30 cellular contexts compared by ENCODE assay signal in the genomic region with DNA sequence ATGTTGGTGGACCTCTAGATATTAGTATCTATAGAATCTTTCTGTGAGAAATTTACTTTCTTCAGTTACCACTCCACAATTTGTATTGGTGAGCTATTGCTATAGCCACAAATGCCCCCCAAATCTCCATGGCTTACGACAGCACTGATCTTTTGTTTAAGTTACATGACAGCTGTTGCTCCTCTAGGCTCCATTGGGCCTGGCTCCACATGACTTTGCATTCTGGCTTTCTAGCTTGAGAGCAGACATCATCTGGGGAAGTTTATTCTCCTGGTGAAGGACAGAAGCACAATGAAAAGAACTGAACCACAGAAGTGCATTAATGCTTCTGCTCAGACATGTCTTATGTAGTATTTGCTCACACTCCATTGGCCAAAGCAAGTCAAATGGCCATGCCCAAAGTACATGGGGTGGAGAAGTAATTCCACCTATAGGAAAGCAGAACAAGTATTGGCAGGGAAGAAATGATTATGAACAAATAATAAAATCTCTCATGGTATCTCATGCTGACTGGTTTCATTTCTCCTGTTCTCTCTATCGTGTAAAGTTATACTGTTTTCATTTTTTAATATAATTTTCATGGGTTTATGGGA.
"Had no signal": no experiment of that assay in that cellular context is flagged by ENCODE, and none has a peak within 500 bp of the region (broad histone marks: within the 10 kb centered on the region; RNA-seq: fewer than 3 reads in every experiment).

No MANE protein-coding gene starts in this region.

- H3K4me3 ChIP-seq: adrenal gland, coronary artery, dorsolateral prefrontal cortex had no signal

- H3K27ac Mint-ChIP-seq: activated CD4-positive, alpha-beta memory T cell treated with anti-CD3 and anti-CD28 coated beads, Interleukin-2, amount 10 ng/mL, durations not matched to agents 7 days and 5 days; activated CD4-positive, alpha-beta T cell treated with anti-CD3 and anti-CD28 coated beads, Interleukin-2, amount 10 ng/mL, durations not matched to agents 7 days and 5 days; activated naive CD8-positive, alpha-beta T cell; activated T-helper 17 cell treated with anti-CD3 and anti-CD28 coated beads, Interleukin-2, amount 50 U/mL, for 72 hours; dendritic cell treated with granulocyte-macrophage colony-stimulating factor and Interleukin-4, amounts not matched to agents 40 ng/mL and 50 ng/mL, for 4 days; endodermal cell; WTC11 had no signal

- ATAC-seq: activated T-cell treated with anti-CD3 and anti-CD28 coated beads, Interleukin-2, amount 50 U/mL, for 4 hours; activated T-helper 17 cell treated with anti-CD3 and anti-CD28 coated beads, Interleukin-2, amount 50 U/mL, for 72 hours; esophagus mucosa; WTC11 had no signal

- H3K27ac ChIP-seq: adrenal gland, brain microvascular endothelial cell, coronary artery, dorsolateral prefrontal cortex, VCaP had no signal

- H3K36me3 Mint-ChIP-seq: activated naive CD8-positive, alpha-beta T cell; WTC11 had no signal

- DNase-seq: activated CD4-positive, alpha-beta memory T cell treated with anti-CD3 and anti-CD28 coated beads, Interleukin-2, amount 10 ng/mL, durations not matched to agents 7 days and 5 days; activated CD4-positive, alpha-beta T cell treated with anti-CD3 and anti-CD28 coated beads for 1 hour; activated CD4-positive, alpha-beta T cell treated with anti-CD3 and anti-CD28 coated beads for 4 hours; activated CD4-positive, alpha-beta T cell treated with anti-CD3 and anti-CD28 coated beads, Interleukin-2, amount 10 ng/mL, durations not matched to agents 7 days and 5 days; activated CD4-positive, alpha-beta T cell treated with anti-CD3 and anti-CD28 coated beads, Interleukin-2, amount 50 U/mL, for 4 hours; activated CD8-positive, alpha-beta memory T cell treated with anti-CD3 and anti-CD28 coated beads, Interleukin-2, amount 50 U/mL, for 48 hours; activated effector memory CD4-positive, alpha-beta T cell treated with Interleukin-2 at 50 U/mL for 16 hours; activated gamma-delta T cell treated with Interleukin-2 at 50 U/mL for 16 hours; activated naive CD4-positive, alpha-beta T cell treated with anti-CD3 and anti-CD28 coated beads, Interleukin-2, amount 50 U/mL, for 16 hours; activated naive CD4-positive, alpha-beta T cell treated with Interleukin-2 at 50 U/mL for 16 hours; activated T-cell treated with anti-CD3 and anti-CD28 coated beads for 4 hours; activated T-cell treated with anti-CD3 and anti-CD28 coated beads, Interleukin-2, amount 50 U/mL, for 4 hours; adrenal gland; amygdala; aorta; brain microvascular endothelial cell; dorsolateral prefrontal cortex; effector memory CD4-positive, alpha-beta T cell; endodermal cell; foreskin fibroblast; head of caudate nucleus; T-helper 2 cell had no signal

- H3K27me3 Mint-ChIP-seq: activated CD4-positive, alpha-beta memory T cell treated with anti-CD3 and anti-CD28 coated beads, Interleukin-2, amount 10 ng/mL, durations not matched to agents 7 days and 5 days; activated CD4-positive, alpha-beta T cell treated with anti-CD3 and anti-CD28 coated beads, Interleukin-2, amount 10 ng/mL, durations not matched to agents 7 days and 5 days; activated naive CD8-positive, alpha-beta T cell; activated T-helper 17 cell treated with anti-CD3 and anti-CD28 coated beads, Interleukin-2, amount 50 U/mL, for 72 hours; central memory CD8-positive, alpha-beta T cell; dendritic cell treated with granulocyte-macrophage colony-stimulating factor and Interleukin-4, amounts not matched to agents 40 ng/mL and 50 ng/mL, for 4 days had no signal

- H3K4me3 Mint-ChIP-seq: activated CD4-positive, alpha-beta memory T cell treated with anti-CD3 and anti-CD28 coated beads, Interleukin-2, amount 10 ng/mL, durations not matched to agents 7 days and 5 days; activated CD4-positive, alpha-beta T cell treated with anti-CD3 and anti-CD28 coated beads, Interleukin-2, amount 10 ng/mL, durations not matched to agents 7 days and 5 days; activated naive CD8-positive, alpha-beta T cell; activated T-cell treated with anti-CD3 and anti-CD28 coated beads, Interleukin-2, amount 50 U/mL, for 4 hours; activated T-helper 17 cell treated with anti-CD3 and anti-CD28 coated beads, Interleukin-2, amount 50 U/mL, for 72 hours; central memory CD8-positive, alpha-beta T cell; dendritic cell treated with granulocyte-macrophage colony-stimulating factor and Interleukin-4, amounts not matched to agents 40 ng/mL and 50 ng/mL, for 4 days; endodermal cell; WTC11 had no signal

- H3K27me3 ChIP-seq: adrenal gland, brain microvascular endothelial cell had no signal

- H3K9me3 Mint-ChIP-seq: activated T-cell treated with anti-CD3 and anti-CD28 coated beads, Interleukin-2, amount 50 U/mL, for 4 hours; central memory CD8-positive, alpha-beta T cell; dendritic cell treated with granulocyte-macrophage colony-stimulating factor and Interleukin-4, amounts not matched to agents 40 ng/mL and 50 ng/mL, for 4 days; WTC11 had no signal

- H3K36me3 ChIP-seq: adrenal gland, brain microvascular endothelial cell had no signal

- H3K9me3 ChIP-seq: adrenal gland had no signal
